In the genomic region with DNA sequence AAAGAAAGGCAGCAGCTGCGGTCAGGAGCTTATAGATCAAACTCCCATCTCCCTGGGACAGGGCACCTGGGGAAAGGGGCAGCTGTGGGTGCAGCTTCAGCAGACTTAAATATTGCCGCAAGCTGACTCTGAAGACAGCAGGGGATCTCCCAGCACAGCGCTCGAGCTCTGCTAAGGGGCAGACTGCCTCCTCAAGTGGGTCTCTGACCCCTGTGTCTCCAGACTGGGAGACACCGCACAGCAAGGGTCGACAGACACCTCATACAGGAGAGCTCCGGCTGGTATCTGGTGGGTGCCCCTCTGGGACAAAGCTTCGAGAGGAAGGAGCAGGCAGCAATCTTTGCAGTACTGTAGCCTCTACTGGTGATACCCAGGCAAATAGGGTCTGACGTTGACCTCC, we compare ENCODE assay signal across 2 cellular contexts. TPM values are rescaled to one million over a fixed set of nuclear protein-coding genes. Genes with fewer than 3 reads are reported as not detected.
"Had no signal": no experiment of that assay in that cellular context is flagged by ENCODE, and none has a peak within 500 bp of the region (broad histone marks: within the 10 kb centered on the region; RNA-seq: fewer than 3 reads in every experiment).

No MANE protein-coding gene starts in this region.

RNA-seq across cellular contexts. Expression of a gene that starts 15.5 kb away (rescaled TPM):
- total RNA-seq: G401, GM12878 had no signal
- polyA plus RNA-seq: GM12878 had no signal
